Comparison of ENCODE assay signal across 22 cellular contexts in genomic region chr4:110188113-110188512, GRCh38. TPM values are rescaled to one million over a fixed set of nuclear protein-coding genes. Genes with fewer than 3 reads are reported as not detected.
DNase-seq lines count a peak whose midpoint lies in the region; ATAC-seq, FAIRE-seq and TF ChIP-seq lines count a peak whose summit lies in the region.
"Had no signal": no experiment of that assay in that cellular context is flagged by ENCODE, and none has a peak within 500 bp of the region (broad histone marks: within the 10 kb centered on the region; RNA-seq: fewer than 3 reads in every experiment).

No MANE protein-coding gene starts in this region.

- peak; percentile 43 for DNase-seq in Caki2 (ENCODE audit: low read depth)
- DNase-seq in foreskin keratinocyte, result no peak
- DNase-seq in GM12891 (ENCODE audit: insufficient read length, low spot score), result no peak
- DNase-seq in T-helper 2 cell treated with Interferon-gamma antibody and Interleukin-4, amounts not matched to agents 5 μg/mL and 100 μg/mL, for 36 hours (ENCODE audit: low spot score), result no peak
- no peak for DNase-seq in activated CD4-positive, alpha-beta T cell treated with anti-CD3 and anti-CD28 coated beads, Interleukin-2, amount 50 U/mL, for 48 hours
- no peak for DNase-seq in NCI-H82 (lab: John Stamatoyannopoulos, UW)
- DNase-seq: activated naive CD8-positive, alpha-beta T cell treated with anti-CD3 and anti-CD28 coated beads for 36 hours; effector CD4-positive, alpha-beta T cell; GM23248; mesendoderm; naive thymus-derived CD4-positive, alpha-beta T cell; NCI-H187; NCI-H774; pancreas had no signal

- TF ChIP-seq CTCF in foreskin keratinocyte (conservative IDR thresholded peaks at IDR 0.05), result no peak

- no peaks in the 10 kb centered on the region for H3K9me3 Mint-ChIP-seq in T-helper 2 cell treated with Interferon-gamma antibody and Interleukin-4, amounts not matched to agents 5 μg/mL and 100 μg/mL, for 36 hours
- H3K9me3 Mint-ChIP-seq: activated naive CD8-positive, alpha-beta T cell treated with anti-CD3 and anti-CD28 coated beads for 36 hours; naive thymus-derived CD4-positive, alpha-beta T cell had no signal

- no peak for TF ChIP-seq POLR2A in GM12891 (IDR thresholded peaks at IDR 0.05; ENCODE audit: low read depth, low read length)

- H3K36me3 Mint-ChIP-seq in T-helper 2 cell treated with Interferon-gamma antibody and Interleukin-4, amounts not matched to agents 5 μg/mL and 100 μg/mL, for 36 hours (ENCODE audit: low read depth), result peaks cover 39% of the 10 kb centered on the region

- H3K4me1 ChIP-seq in foreskin keratinocyte, result peaks cover 18% of the 10 kb centered on the region
- H3K4me1 ChIP-seq: vagina had no signal

- no peaks in the 10 kb centered on the region for H3K27me3 Mint-ChIP-seq in T-helper 2 cell treated with Interferon-gamma antibody and Interleukin-4, amounts not matched to agents 5 μg/mL and 100 μg/mL, for 36 hours (ENCODE audit: low read depth)
- H3K27me3 Mint-ChIP-seq: activated naive CD8-positive, alpha-beta T cell treated with anti-CD3 and anti-CD28 coated beads for 36 hours; naive thymus-derived CD4-positive, alpha-beta T cell had no signal

- H3K27ac ChIP-seq in foreskin keratinocyte, result peak overlapping the region; percentile 24
- H3K27ac ChIP-seq: A549; BLaER1 treated with 17β-estradiol and CSF1 and Interleukin-3, amounts not matched to agents 10 nM and 100 nM; GM23248; pancreas; vagina had no signal

- ATAC-seq in GM21619 (IDR thresholded peaks at IDR 0.05; ENCODE audit: unreplicated experiment), result peak; percentile 69
- ATAC-seq in HG03354 (IDR thresholded peaks at IDR 0.05; ENCODE audit: poor library complexity, severe bottlenecking, unreplicated experiment), result peak; percentile 77
- ATAC-seq in foreskin keratinocyte, result no peak
- ATAC-seq: A549; naive thymus-derived CD4-positive, alpha-beta T cell; pancreas; Right ventricle myocardium inferior; sciatic nerve had no signal

- no peak for FAIRE-seq in GM12891 (lab: Jason Lieb, UNC)
- FAIRE-seq: A549, pancreas, TTC549 had no signal

- no peaks in the 10 kb centered on the region for H3K27me3 ChIP-seq in foreskin keratinocyte
- H3K27me3 ChIP-seq: BLaER1 treated with 17β-estradiol and CSF1 and Interleukin-3, amounts not matched to agents 10 nM and 100 nM; pancreas; vagina had no signal

- H3K4me3 Mint-ChIP-seq in T-helper 2 cell treated with Interferon-gamma antibody and Interleukin-4, amounts not matched to agents 5 μg/mL and 100 μg/mL, for 36 hours, result no peak overlapping the region
- H3K4me3 Mint-ChIP-seq: activated naive CD8-positive, alpha-beta T cell treated with anti-CD3 and anti-CD28 coated beads for 36 hours; naive thymus-derived CD4-positive, alpha-beta T cell had no signal

- peaks cover 21% of the 10 kb centered on the region for H3K4me1 Mint-ChIP-seq in T-helper 2 cell treated with Interferon-gamma antibody and Interleukin-4, amounts not matched to agents 5 μg/mL and 100 μg/mL, for 36 hours (ENCODE audit: low read depth)

- in situ Hi-C loops in Caki2 (cut with HindIII; ENCODE audit: low pct_unique_long_range_greater_than_20kb, low sequenced_read_pairs), result no loop called here

- H3K27ac Mint-ChIP-seq in T-helper 2 cell treated with Interferon-gamma antibody and Interleukin-4, amounts not matched to agents 5 μg/mL and 100 μg/mL, for 36 hours, result no peak overlapping the region
- H3K27ac Mint-ChIP-seq: activated naive CD8-positive, alpha-beta T cell treated with anti-CD3 and anti-CD28 coated beads for 36 hours had no signal

TF ChIP-seq in GM12891, 5 proteins besides CTCF, POLR2A, EP300 and RAD21:
- TF ChIP-seq TAF1 (IDR thresholded peaks at IDR 0.05; ENCODE audit: low read depth, low read length), result no peak
- no peak for TF ChIP-seq PAX5 (IDR thresholded peaks at IDR 0.05; ENCODE audit: insufficient read depth, low read length, severe bottlenecking)
- no peak for TF ChIP-seq POLR2AphosphoS5 (IDR thresholded peaks at IDR 0.05; ENCODE audit: low read depth, low read length)
- TF ChIP-seq POU2F2 (IDR thresholded peaks at IDR 0.05; ENCODE audit: low read depth, low read length), result no peak
- no peak for TF ChIP-seq SPI1 (IDR thresholded peaks at IDR 0.05; ENCODE audit: low read depth, low read length)

RNA-seq across cellular contexts. Expression of gene ELOVL6, which starts 10.3 kb away (rescaled TPM):
- 22.4 and 23.8 TPM in 2 replicates for total RNA-seq in Caki2 (2014; rRNA removed; shearing (Covaris generic); ENCODE audit: low replicate concordance)
- total RNA-seq in foreskin keratinocyte, result 60.6 and 69.4 TPM in 2 replicates
- polyA plus RNA-seq in foreskin keratinocyte, result 31.4 and 43.4 TPM in 2 replicates
- polyA plus RNA-seq in GM12891 (2012; ENCODE audit: low read depth, missing spikeins), result 5.9 TPM
